8 cellular contexts compared by ENCODE assay signal in genomic region chr2:23924589-23925359, GRCh38. TPM values are rescaled to one million over a fixed set of nuclear protein-coding genes. Genes with fewer than 3 reads are reported as not detected.
A peak's percentile ranks its signal among the peaks of the same experiment; 100 is the strongest.
DNase-seq lines count a peak whose midpoint lies in the region; ATAC-seq and TF ChIP-seq lines count a peak whose summit lies in the region.

No MANE protein-coding gene starts in this region.

- no peak for DNase-seq in SK-N-SH
- no peak for DNase-seq in stimulated activated naive B cell treated with anti-CD40 and anti-IgM and Interleukin-4, amounts not matched to agents 10 μg/mL and 1 μg/mL and 100 μg/mL, for 72 hours
- no peak for DNase-seq in putamen (ENCODE audit: low spot score)
- DNase-seq in SKM-1 (lab: John Stamatoyannopoulos, UW; ENCODE audit: unreplicated experiment): no peak

- peaks cover 8 to 13% of the 10 kb centered on the region in 2 experiments; a peak in 3 of 4 replicates for H3K4me1 ChIP-seq in SK-N-SH (ENCODE audit: control insufficient read depth in 1 of 2, insufficient read depth in 2 of 2, low read depth in 1 of 2, low read length in 1 of 2)
- H3K4me1 ChIP-seq in gastroesophageal sphincter: peaks cover 0 to 80% (median 21%) of the 10 kb centered on the region in 3 donors

- TF ChIP-seq EP300 in SK-N-SH (IDR thresholded peaks at IDR 0.05; ENCODE audit: borderline replicate concordance in 1 of 2, low read depth in 1 of 2, low read length in 1 of 2) (no peak), gastroesophageal sphincter (IDR thresholded peaks at IDR 0.05) (no peak)

- H3K4me2 ChIP-seq in SK-N-SH (peak overlapping the region; percentile 77), SU-DHL-6 (ENCODE audit: low read depth, low read length, poor library complexity, severe bottlenecking) (peak overlapping the region; percentile 80)

- POLR2A ChIA-PET in SK-N-SH (lab: Yijun Ruan, JAX): interaction anchor here (0.7 to 3.8 kb wide), 3 partner anchors 101 to 289 kb away, joined by 3 to 66 read pairs (median 21); partner anchors contain the start of gene TP53I3

- no peak overlapping the region for H3K27ac Mint-ChIP-seq in stimulated activated naive B cell treated with anti-CD40 and anti-IgM and Interleukin-4, amounts not matched to agents 10 μg/mL and 1 μg/mL and 100 μg/mL, for 72 hours

- no peak for TF ChIP-seq RAD21 in SK-N-SH (IDR thresholded peaks at IDR 0.05; ENCODE audit: low read length)

- H4K20me1 ChIP-seq in SK-N-SH (ENCODE audit: insufficient read depth) (peaks cover 19% of the 10 kb centered on the region), SU-DHL-6 (ENCODE audit: low read depth, low read length) (peaks cover 22% of the 10 kb centered on the region; the same call in 1 of the 2 replicates)

- H3K9ac ChIP-seq in SK-N-SH: peak overlapping the region; percentile 96
- peak overlapping the region; percentile 87; the same call in 1 of the 2 replicates for H3K9ac ChIP-seq in SU-DHL-6 (ENCODE audit: low read length)

- H3K36me3 ChIP-seq in SK-N-SH (replicated peaks in 1 of 2; ENCODE audit: control insufficient read depth in 1 of 2, insufficient read depth in 2 of 2, low read length in 1 of 2) (no peaks in the 10 kb centered on the region), SU-DHL-6 (ENCODE audit: low read length) (no peaks in the 10 kb centered on the region), gastroesophageal sphincter (no peaks in the 10 kb centered on the region)

- H3F3A ChIP-seq in SK-N-SH (replicated peaks; ENCODE audit: insufficient read depth) (peaks cover 20% of the 10 kb centered on the region), SU-DHL-6 (ENCODE audit: insufficient read depth) (peaks cover 17% of the 10 kb centered on the region; the same call in 1 of the 2 replicates)

- no peak for TF ChIP-seq CTCF in SK-N-SH (IDR thresholded peaks at IDR 0.05)
- no peak for TF ChIP-seq CTCF in SU-DHL-6 (IDR thresholded peaks at IDR 0.05; ENCODE audit: insufficient read depth, low read length, poor library complexity, severe bottlenecking)
- TF ChIP-seq CTCF in gastroesophageal sphincter (IDR thresholded peaks at IDR 0.05): no peak

- H3K27me3 ChIP-seq in SK-N-SH (ENCODE audit: insufficient read depth): no peaks in the 10 kb centered on the region
- H3K27me3 ChIP-seq in SU-DHL-6 (ENCODE audit: low read length): no peaks in the 10 kb centered on the region
- H3K27me3 ChIP-seq in gastroesophageal sphincter: no peaks in the 10 kb centered on the region

- no peaks in the 10 kb centered on the region for H3K9me3 Mint-ChIP-seq in stimulated activated naive B cell treated with anti-CD40 and anti-IgM and Interleukin-4, amounts not matched to agents 10 μg/mL and 1 μg/mL and 100 μg/mL, for 72 hours

- no peaks in the 10 kb centered on the region for H3K27me3 Mint-ChIP-seq in stimulated activated naive B cell treated with anti-CD40 and anti-IgM and Interleukin-4, amounts not matched to agents 10 μg/mL and 1 μg/mL and 100 μg/mL, for 72 hours

- H3K4me1 Mint-ChIP-seq in stimulated activated naive B cell treated with anti-CD40 and anti-IgM and Interleukin-4, amounts not matched to agents 10 μg/mL and 1 μg/mL and 100 μg/mL, for 72 hours: peaks cover 23 to 45% of the 10 kb centered on the region in 2 donors

- ATAC-seq in SK-N-SH treated with all-trans-retinoic acid at 6 μM for 48 hours: no peak
- ATAC-seq in gastroesophageal sphincter: no peak
- no peak for ATAC-seq in stimulated activated naive B cell treated with anti-CD40 and anti-IgM and Interleukin-4, amounts not matched to agents 10 μg/mL and 1 μg/mL and 100 μg/mL, for 72 hours (replicated peaks)
- no peak for ATAC-seq in GM19452 (IDR thresholded peaks at IDR 0.05; ENCODE audit: unreplicated experiment)

- H2AFZ ChIP-seq in SK-N-SH (ENCODE audit: low read depth): no peak overlapping the region
- H2AFZ ChIP-seq in SU-DHL-6 (ENCODE audit: low read depth, low read length, severe bottlenecking): no peak overlapping the region

- no peak for TF ChIP-seq POLR2A in gastroesophageal sphincter (IDR thresholded peaks at IDR 0.05)

- no peaks in the 10 kb centered on the region for H3K9me2 ChIP-seq in SK-N-SH
- no peaks in the 10 kb centered on the region for H3K9me2 ChIP-seq in SU-DHL-6 (replicated peaks; ENCODE audit: insufficient read depth, low read length)

- CTCF ChIA-PET in SK-N-SH (lab: Yijun Ruan, JAX): interaction anchor here (0.9 to 6.6 kb wide), 12 partner anchors 15 to 466 kb away, joined by 3 to 75 read pairs (median 11); partner anchors contain the start of genes SF3B6, TP53I3 and UBXN2A

- H3K9me3 ChIP-seq in SK-N-SH (no peaks in the 10 kb centered on the region), SU-DHL-6 (ENCODE audit: insufficient read depth, low read length) (no peaks in the 10 kb centered on the region), gastroesophageal sphincter (no peaks in the 10 kb centered on the region)

- 43% methylated on average over 7 of the region's 7 CpGs for WGBS in SK-N-SH (ENCODE audit: low lambda C conversion rate)
- 13 to 15% methylated on average over 7 of the region's 7 CpGs for WGBS in gastroesophageal sphincter (ENCODE audit: low coverage in 1 of 2), 2 donors

- peak overlapping the region; percentile 98 for H3K4me3 Mint-ChIP-seq in stimulated activated naive B cell treated with anti-CD40 and anti-IgM and Interleukin-4, amounts not matched to agents 10 μg/mL and 1 μg/mL and 100 μg/mL, for 72 hours

- H3K27ac ChIP-seq in SK-N-SH (ENCODE audit: low read depth in 2 of 2, low read length in 1 of 2) (peak overlapping the region in 1 of 2 experiments; percentile 94; a peak in 2 of 4 replicates), SU-DHL-6 (ENCODE audit: low read depth, low read length) (no peak overlapping the region), gastroesophageal sphincter (peak overlapping the region in 3 of 4 donors; percentile 98 to 100 (median 99))

- H3K79me2 ChIP-seq in SK-N-SH (ENCODE audit: insufficient read depth) (peaks cover 89% of the 10 kb centered on the region), SU-DHL-6 (ENCODE audit: insufficient read depth, low read length) (peaks cover 57% of the 10 kb centered on the region)

- H3K4me3 ChIP-seq in SK-N-SH (ENCODE audit: low read depth in 2 of 2, low read length in 1 of 2): peak overlapping the region; percentile 84 to 97
- H3K4me3 ChIP-seq in SU-DHL-6 (ENCODE audit: insufficient read depth, low read length, poor library complexity, severe bottlenecking): peak overlapping the region; percentile 82
- peak overlapping the region; percentile 81 to 97 for H3K4me3 ChIP-seq in gastroesophageal sphincter

- H3K36me3 Mint-ChIP-seq in stimulated activated naive B cell treated with anti-CD40 and anti-IgM and Interleukin-4, amounts not matched to agents 10 μg/mL and 1 μg/mL and 100 μg/mL, for 72 hours: peaks cover 14 to 26% of the 10 kb centered on the region in 2 donors

TF ChIP-seq in SK-N-SH treated with all-trans-retinoic acid at 6 μM for 48 hours, 23 proteins besides CTCF, POLR2A, EP300 and RAD21:
- TF ChIP-seq ZC3H10 (CRISPR knock-in tag; IDR thresholded peaks at IDR 0.05) (no peak), ZFP3 (CRISPR knock-in tag; IDR thresholded peaks at IDR 0.05) (no peak), PPARA (CRISPR knock-in tag; IDR thresholded peaks at IDR 0.05; ENCODE audit: borderline replicate concordance) (no peak), BACH2 (CRISPR knock-in tag; IDR thresholded peaks at IDR 0.05; ENCODE audit: borderline replicate concordance) (no peak)
TF ChIP-seq in SK-N-SH treated with all-trans-retinoic acid at 6 μM for 48 hours: peak in this region for 0.

RNA-seq across cellular contexts. Expression of gene ATAD2B, which starts 2.1 kb away (rescaled TPM):
- polyA plus RNA-seq in SK-N-SH (2012; rRNA removed): 1.3 and 1.7 TPM in 2 replicates
- 1.5 and 1.6 TPM in 2 replicates for polyA plus RNA-seq in SK-N-SH (2012; cell fraction: cytosol; rRNA removed)
- 2.2 and 5.0 TPM in 2 replicates for polyA plus RNA-seq in SK-N-SH (2012; cell fraction: nucleus; rRNA removed)
- 10 to 100 TPM; 10.4 to 36.1 (median 16.8) TPM for total RNA-seq in gastroesophageal sphincter

RNA-seq across cellular contexts. Expression of gene UBXN2A, which starts 15.5 kb away (rescaled TPM):
- polyA plus RNA-seq in SK-N-SH (2012; rRNA removed): 5.8 and 7.1 TPM in 2 replicates
- 10.7 and 11.5 TPM in 2 replicates for polyA plus RNA-seq in SK-N-SH (2012; cell fraction: cytosol; rRNA removed)
- 3.4 and 3.6 TPM in 2 replicates for polyA plus RNA-seq in SK-N-SH (2012; cell fraction: nucleus; rRNA removed)
- total RNA-seq in gastroesophageal sphincter: 10 to 100 TPM; 19.1 to 29.3 (median 22.2) TPM
